1 cellular context compared by ENCODE assay signal in the genomic region with DNA sequence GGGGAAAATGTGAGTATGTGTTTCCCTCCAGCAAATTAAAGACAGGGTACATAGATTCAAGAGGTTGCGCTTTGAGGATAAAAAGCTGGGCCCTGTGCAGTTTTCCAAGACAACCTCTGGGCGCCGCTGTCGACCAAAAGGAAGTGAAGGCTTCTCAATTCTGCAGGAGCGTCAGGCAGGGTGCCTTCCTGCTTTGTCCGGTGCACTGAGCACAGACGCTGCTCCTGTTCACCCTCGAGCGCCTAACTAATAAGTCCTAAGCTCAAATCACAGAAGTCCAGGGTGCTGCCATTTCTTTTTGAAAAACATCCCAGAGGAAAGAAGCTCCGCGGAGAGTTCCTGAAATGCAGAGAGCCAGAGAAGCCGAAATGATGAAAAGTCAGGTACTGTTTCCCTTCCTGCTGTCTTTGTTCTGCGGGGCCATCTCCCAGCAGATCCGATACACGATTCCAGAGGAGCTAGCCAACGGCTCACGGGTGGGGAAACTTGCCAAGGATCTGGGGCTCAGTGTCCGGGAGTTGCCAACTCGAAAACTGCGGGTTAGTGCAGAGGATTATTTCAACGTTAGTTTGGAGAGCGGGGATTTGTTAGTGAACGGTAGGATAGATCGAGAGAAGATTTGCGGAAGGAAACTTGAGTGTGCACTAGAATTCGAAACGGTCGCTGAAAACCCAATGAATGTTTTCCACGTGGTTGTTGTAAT.
TF ChIP-seq lines count a peak whose summit lies in the region.

A gene (plus strand): TSS at position 183 of the 703 bp plus-strand sequence. CDS start 162 bp downstream, at position 345.

TF ChIP-seq in IMR-90, 13 proteins besides CTCF, POLR2A, EP300 and RAD21 (continued from another document):
- TF ChIP-seq MXI1 (IDR thresholded peaks at IDR 0.05; ENCODE audit: borderline replicate concordance, low read depth, low read length), result no peak; the same call in 1 of the 2 replicates
- TF ChIP-seq, protein P1, sequence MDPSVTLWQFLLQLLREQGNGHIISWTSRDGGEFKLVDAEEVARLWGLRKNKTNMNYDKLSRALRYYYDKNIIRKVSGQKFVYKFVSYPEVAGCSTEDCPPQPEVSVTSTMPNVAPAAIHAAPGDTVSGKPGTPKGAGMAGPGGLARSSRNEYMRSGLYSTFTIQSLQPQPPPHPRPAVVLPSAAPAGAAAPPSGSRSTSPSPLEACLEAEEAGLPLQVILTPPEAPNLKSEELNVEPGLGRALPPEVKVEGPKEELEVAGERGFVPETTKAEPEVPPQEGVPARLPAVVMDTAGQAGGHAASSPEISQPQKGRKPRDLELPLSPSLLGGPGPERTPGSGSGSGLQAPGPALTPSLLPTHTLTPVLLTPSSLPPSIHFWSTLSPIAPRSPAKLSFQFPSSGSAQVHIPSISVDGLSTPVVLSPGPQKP (IDR thresholded peaks at IDR 0.05; ENCODE audit: borderline replicate concordance, low read depth, low read length), result no peak
- TF ChIP-seq NFE2L2 (IDR thresholded peaks at IDR 0.05; ENCODE audit: low read depth, low read length), result no peak
TF ChIP-seq in IMR-90: peak in this region for 2.
